In genomic region chr11:105044562-105045490, GRCh38 we compare ENCODE assay signal across 10 cellular contexts. TPM values are rescaled to one million over a fixed set of nuclear protein-coding genes. Genes with fewer than 3 reads are reported as not detected.
A peak's percentile ranks its signal among the peaks of the same experiment; 100 is the strongest.
DNase-seq lines count a peak whose midpoint lies in the region; ATAC-seq and TF ChIP-seq lines count a peak whose summit lies in the region.
"Not testable (repeated sequence)": the region's sequence is repeated elsewhere in the genome, so short reads cannot be mapped to it uniquely, and the experiment has no call there.
"Had no signal": no experiment of that assay in that cellular context is flagged by ENCODE, and none has a peak within 500 bp of the region (broad histone marks: within the 10 kb centered on the region; RNA-seq: fewer than 3 reads in every experiment).

Gene CARD16, minus strand, starts transcription at chr11:105045335. Its CDS starts 38 bp downstream, at chr11:105045297.

- H3K9ac ChIP-seq in DND-41 (ENCODE audit: low read depth, low read length): peak within 1 kb of the TSS; percentile 73
- H3K9ac ChIP-seq in mucosa of rectum (ENCODE audit: low read depth in 1 of 2, low read length in 2 of 2): peak within 1 kb of the TSS; percentile 42 to 69

- H3K27ac ChIP-seq in DND-41 (ENCODE audit: low read length): peak within 1 kb of the TSS; percentile 93
- not testable (repeated sequence) for H3K27ac ChIP-seq in PC-9
- H3K27ac ChIP-seq in esophagus (ENCODE audit: low read depth in 2 of 2, low read length in 1 of 2): peak within 1 kb of the TSS; percentile 26 to 34
- peak within 1 kb of the TSS; percentile 56 to 69 for H3K27ac ChIP-seq in mucosa of rectum (ENCODE audit: low read depth in 2 of 2, low read length in 2 of 2)

- not testable (repeated sequence) for TF ChIP-seq CTCF in DND-41 (IDR thresholded peaks at IDR 0.05; ENCODE audit: borderline replicate concordance, extremely low read depth, low read length, poor library complexity, severe bottlenecking); PC-9 (conservative IDR thresholded peaks at IDR 0.05)

- peak within 1 kb of the TSS; percentile 90 for H3K4me3 Mint-ChIP-seq in activated T-helper 1 cell treated with anti-CD3 and anti-CD28 coated beads, Interleukin-12 subunit alpha, Interleukin-12 subunit beta, Interleukin-2, Interleukin-4 antibody, amounts not matched to agents 30 ng/mL and 10 ng/mL and 1 ng/mL, durations not matched to agents 14 hours and 24 hours and 36 hours
- H3K4me3 Mint-ChIP-seq in stimulated activated naive CD8-positive, alpha-beta T cell treated with anti-CD3 and anti-CD28 coated beads, Interleukin-15, Interleukin-2, amounts not matched to agents 100 ng/mL and 50 ng/mL, for 24 hours: peak within 1 kb of the TSS; percentile 90

- not testable (repeated sequence) for H4K20me1 ChIP-seq in DND-41 (ENCODE audit: insufficient read depth, low read length); PC-9 (ENCODE audit: insufficient read depth)

- H3K4me1 ChIP-seq in DND-41 (ENCODE audit: insufficient read depth, low read length) (peaks cover 41% of the 10 kb centered on the region), PC-9 (replicated peaks; ENCODE audit: insufficient read depth) (peaks cover 20% of the 10 kb centered on the region), mucosa of rectum (ENCODE audit: control insufficient read depth in 2 of 2, insufficient read depth in 2 of 2, low read length in 2 of 2) (peaks cover 2 to 12% of the 10 kb centered on the region in 2 donors)
- H3K4me1 ChIP-seq in esophagus (ENCODE audit: control insufficient read depth in 2 of 2, insufficient read depth in 2 of 2, low read length in 1 of 2): not testable (repeated sequence)

- peaks cover 15% of the 10 kb centered on the region for H3K79me2 ChIP-seq in DND-41 (ENCODE audit: insufficient read depth, low read length)
- not testable (repeated sequence) for H3K79me2 ChIP-seq in PC-9 (ENCODE audit: low read depth)

- not testable (repeated sequence) for BruUV-seq in PC-9 (replicated peaks; lab: Mats Ljungman, UMichigan)

- H3K9me2 ChIP-seq in PC-9 (ENCODE audit: insufficient read depth): not testable (repeated sequence)

- peaks cover 14% of the 10 kb centered on the region for H3F3A ChIP-seq in PC-9 (ENCODE audit: insufficient read depth, low read depth)

- not testable (repeated sequence) for H3K9me3 ChIP-seq in DND-41 (ENCODE audit: insufficient read depth, low read length, severe bottlenecking); PC-9 (ENCODE audit: insufficient read depth, low read depth); esophagus (ENCODE audit: control insufficient read depth in 2 of 2, insufficient read depth in 1 of 2, low read depth in 1 of 2, low read length in 1 of 2); mucosa of rectum (ENCODE audit: control insufficient read depth in 2 of 2, low read length in 2 of 2)

- DNase-seq in DND-41: peak; percentile 75
- not testable (repeated sequence) for DNase-seq in PC-9
- DNase-seq in activated T-helper 1 cell treated with anti-CD3 and anti-CD28 coated beads, Interleukin-12 subunit alpha, Interleukin-12 subunit beta, Interleukin-2, Interleukin-4 antibody, amounts not matched to agents 30 ng/mL and 10 ng/mL and 1 ng/mL, durations not matched to agents 14 hours and 24 hours and 36 hours (ENCODE audit: low spot score): peak; percentile 20

- intact Hi-C loops in PC-9 (cut with micrococcal nuclease; ENCODE audit: unreplicated experiment): not testable (repeated sequence)
- intact Hi-C loops in activated T-helper 1 cell treated with anti-CD3 and anti-CD28 coated beads, Interleukin-12 subunit alpha, Interleukin-12 subunit beta, Interleukin-2, Interleukin-4 antibody, amounts not matched to agents 30 ng/mL and 10 ng/mL and 1 ng/mL, durations not matched to agents 14 hours and 24 hours and 36 hours (cut with micrococcal nuclease): loop anchor here (1.0 to 5.0 kb wide), 5 partner anchors 10 to 338 kb away; partner anchors contain the start of genes CASP1 and CASP4

- peak within 1 kb of the TSS; percentile 90 for H3K27ac Mint-ChIP-seq in activated T-helper 1 cell treated with anti-CD3 and anti-CD28 coated beads, Interleukin-12 subunit alpha, Interleukin-12 subunit beta, Interleukin-2, Interleukin-4 antibody, amounts not matched to agents 30 ng/mL and 10 ng/mL and 1 ng/mL, durations not matched to agents 14 hours and 24 hours and 36 hours
- peak within 1 kb of the TSS; percentile 92 for H3K27ac Mint-ChIP-seq in stimulated activated naive CD8-positive, alpha-beta T cell treated with anti-CD3 and anti-CD28 coated beads, Interleukin-15, Interleukin-2, amounts not matched to agents 100 ng/mL and 50 ng/mL, for 24 hours

- peak within 1 kb of the TSS; percentile 92 for H2AFZ ChIP-seq in DND-41 (ENCODE audit: low read depth, low read length)
- H2AFZ ChIP-seq in PC-9: not testable (repeated sequence)

- H3K27me3 ChIP-seq in DND-41 (ENCODE audit: insufficient read depth, low read length, poor library complexity); PC-9 (ENCODE audit: insufficient read depth, low read depth); esophagus (ENCODE audit: control insufficient read depth in 1 of 2, insufficient read depth in 2 of 2, low read length in 2 of 2); mucosa of rectum (ENCODE audit: control insufficient read depth in 2 of 2, insufficient read depth in 2 of 2, low read length in 2 of 2): not testable (repeated sequence)

- CTCF ChIA-PET in PC-9 (lab: Charles Lee): not testable (repeated sequence)

- H3K36me3 Mint-ChIP-seq in activated T-helper 1 cell treated with anti-CD3 and anti-CD28 coated beads, Interleukin-12 subunit alpha, Interleukin-12 subunit beta, Interleukin-2, Interleukin-4 antibody, amounts not matched to agents 30 ng/mL and 10 ng/mL and 1 ng/mL, durations not matched to agents 14 hours and 24 hours and 36 hours (ENCODE audit: low read depth): peaks cover 21% of the 10 kb centered on the region
- peaks cover 24% of the 10 kb centered on the region for H3K36me3 Mint-ChIP-seq in stimulated activated naive CD8-positive, alpha-beta T cell treated with anti-CD3 and anti-CD28 coated beads, Interleukin-15, Interleukin-2, amounts not matched to agents 100 ng/mL and 50 ng/mL, for 24 hours (ENCODE audit: low read depth)

- H3K4me3 ChIP-seq in DND-41 (ENCODE audit: low read depth in 1 of 2, low read length in 2 of 2): peak within 1 kb of the TSS; percentile 53 to 65; a peak in 3 of 4 replicates
- H3K4me3 ChIP-seq in PC-9: not testable (repeated sequence)
- peak within 1 kb of the TSS; percentile 27 to 54 for H3K4me3 ChIP-seq in esophagus (ENCODE audit: low read depth in 1 of 2, low read length in 2 of 2)
- H3K4me3 ChIP-seq in mucosa of rectum (ENCODE audit: low read length in 2 of 2): peak within 1 kb of the TSS; percentile 62 to 80

- not testable (repeated sequence) for H3K27me3 Mint-ChIP-seq in activated T-helper 1 cell treated with anti-CD3 and anti-CD28 coated beads, Interleukin-12 subunit alpha, Interleukin-12 subunit beta, Interleukin-2, Interleukin-4 antibody, amounts not matched to agents 30 ng/mL and 10 ng/mL and 1 ng/mL, durations not matched to agents 14 hours and 24 hours and 36 hours (ENCODE audit: insufficient read depth); stimulated activated naive CD8-positive, alpha-beta T cell treated with anti-CD3 and anti-CD28 coated beads, Interleukin-15, Interleukin-2, amounts not matched to agents 100 ng/mL and 50 ng/mL, for 24 hours

- ATAC-seq in DND-41 (ENCODE audit: insufficient read depth, low read depth) (peak; percentile 97), GM19467 (IDR thresholded peaks at IDR 0.05; ENCODE audit: unreplicated experiment) (peak; percentile 99), HG03108 (IDR thresholded peaks at IDR 0.05; ENCODE audit: unreplicated experiment) (peak; percentile 99)

- H3K4me2 ChIP-seq in DND-41 (ENCODE audit: insufficient read depth, low read length) (peak within 1 kb of the TSS; percentile 71), PC-9 (peak within 1 kb of the TSS; percentile 60; the same call in 1 of the 2 replicates)

- H3K36me3 ChIP-seq in DND-41 (ENCODE audit: insufficient read depth, low read length) (peaks cover 12% of the 10 kb centered on the region), mucosa of rectum (ENCODE audit: control insufficient read depth in 2 of 2, insufficient read depth in 2 of 2, low read length in 2 of 2) (peaks cover 2 to 11% of the 10 kb centered on the region in 2 donors)
- not testable (repeated sequence) for H3K36me3 ChIP-seq in PC-9 (ENCODE audit: low read depth); esophagus (ENCODE audit: control insufficient read depth in 2 of 2, insufficient read depth in 2 of 2, low read length in 1 of 2)

- H3K4me1 Mint-ChIP-seq in activated T-helper 1 cell treated with anti-CD3 and anti-CD28 coated beads, Interleukin-12 subunit alpha, Interleukin-12 subunit beta, Interleukin-2, Interleukin-4 antibody, amounts not matched to agents 30 ng/mL and 10 ng/mL and 1 ng/mL, durations not matched to agents 14 hours and 24 hours and 36 hours (ENCODE audit: low read depth): peaks cover 63% of the 10 kb centered on the region
- peaks cover 60% of the 10 kb centered on the region for H3K4me1 Mint-ChIP-seq in stimulated activated naive CD8-positive, alpha-beta T cell treated with anti-CD3 and anti-CD28 coated beads, Interleukin-15, Interleukin-2, amounts not matched to agents 100 ng/mL and 50 ng/mL, for 24 hours (ENCODE audit: low read depth)

- WGBS in esophagus, 2 donors: 14 to 23% methylated on average over 5 of the region's 5 CpGs

- POLR2A ChIA-PET in PC-9 (lab: Charles Lee; ENCODE audit: unreplicated experiment): not testable (repeated sequence)

- H3K9me3 Mint-ChIP-seq in activated T-helper 1 cell treated with anti-CD3 and anti-CD28 coated beads, Interleukin-12 subunit alpha, Interleukin-12 subunit beta, Interleukin-2, Interleukin-4 antibody, amounts not matched to agents 30 ng/mL and 10 ng/mL and 1 ng/mL, durations not matched to agents 14 hours and 24 hours and 36 hours; stimulated activated naive CD8-positive, alpha-beta T cell treated with anti-CD3 and anti-CD28 coated beads, Interleukin-15, Interleukin-2, amounts not matched to agents 100 ng/mL and 50 ng/mL, for 24 hours: not testable (repeated sequence)

RNA-seq across cellular contexts. Expression of gene CARD16, which starts in this region (rescaled TPM):
- 0.63 and 2.5 TPM in 2 replicates for total RNA-seq in PC-9 (2021)
- total RNA-seq in activated T-helper 1 cell treated with anti-CD3 and anti-CD28 coated beads, Interleukin-12 subunit alpha, Interleukin-12 subunit beta, Interleukin-2, Interleukin-4 antibody, amounts not matched to agents 30 ng/mL and 10 ng/mL and 1 ng/mL, durations not matched to agents 14 hours and 24 hours and 36 hours: 9.5 and 10.5 TPM in 2 replicates
- polyA plus RNA-seq in esophagus: 10 to 100 TPM; 21.9 to 32.7 TPM
- total RNA-seq: G401, progenitor cell of endocrine pancreas had no signal
